In the genomic region with DNA sequence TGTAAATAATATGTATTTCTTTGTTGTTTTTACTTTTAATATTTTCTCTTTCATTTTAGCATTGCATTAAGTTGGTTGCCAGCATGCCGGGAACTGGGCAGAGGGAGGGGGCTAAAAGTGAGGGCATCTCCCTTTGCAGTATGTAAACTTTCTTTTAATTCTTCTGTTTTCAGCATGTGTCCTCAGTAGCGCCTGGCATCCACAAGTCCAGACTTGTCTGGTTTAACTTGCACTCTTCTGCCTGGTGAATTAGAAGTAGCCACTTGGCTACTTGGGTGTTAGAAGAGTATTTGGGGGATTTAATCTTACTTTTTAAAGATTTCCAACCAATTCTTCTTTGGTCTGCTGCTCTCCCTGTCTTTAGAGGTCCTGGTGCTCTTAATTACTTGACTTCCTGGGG, we compare ENCODE assay signal across 11 cellular contexts.
"Had no signal": no experiment of that assay in that cellular context is flagged by ENCODE, and none has a peak within 500 bp of the region (broad histone marks: within the 10 kb centered on the region; RNA-seq: fewer than 3 reads in every experiment).

No MANE protein-coding gene starts in this region.

- H3K27ac Mint-ChIP-seq: activated naive CD4-positive, alpha-beta T cell treated with anti-CD3 and anti-CD28 coated beads, Interleukin-2, amount 50 U/mL, for 24 hours; mesothelial cell of epicardium had no signal

- H3K4me3 ChIP-seq: pancreas had no signal

- FAIRE-seq: pancreas had no signal

- H3K27ac ChIP-seq: epithelial cell of prostate, pancreas had no signal

- ATAC-seq: activated CD4-positive, CD25-positive, alpha-beta regulatory T cell treated with anti-CD3 and anti-CD28 coated beads, Interleukin-2, amount 50 U/mL, for 24 hours; pancreas had no signal

- H3K9me3 ChIP-seq: pancreas had no signal

- H3K36me3 ChIP-seq: pancreas had no signal

- H3K4me1 Mint-ChIP-seq: activated naive CD4-positive, alpha-beta T cell treated with anti-CD3 and anti-CD28 coated beads, Interleukin-2, amount 50 U/mL, for 24 hours; central memory CD8-positive, alpha-beta T cell; mesothelial cell of epicardium had no signal

- H3K4me1 ChIP-seq: pancreas had no signal

- DNase-seq: activated effector memory CD4-positive, alpha-beta T cell treated with Interleukin-2 at 50 U/mL for 16 hours; effector memory CD4-positive, alpha-beta T cell; kidney glomerular epithelial cell; pancreas; retina; stimulated activated CD4-positive, alpha-beta T cell treated with anti-CD3 and anti-CD28 coated beads, Interleukin-4, amount 100 ng/mL, for 4 hours had no signal

- H3K4me3 Mint-ChIP-seq: activated naive CD4-positive, alpha-beta T cell treated with anti-CD3 and anti-CD28 coated beads, Interleukin-2, amount 50 U/mL, for 24 hours; central memory CD8-positive, alpha-beta T cell; mesothelial cell of epicardium had no signal

- H3K27me3 ChIP-seq: pancreas had no signal
